11 cellular contexts compared by ENCODE assay signal in genomic region chr17:17698869-17699351, GRCh38. TPM values are rescaled to one million over a fixed set of nuclear protein-coding genes. Genes with fewer than 3 reads are reported as not detected.
DNase-seq lines count a peak whose midpoint lies in the region; ATAC-seq and TF ChIP-seq lines count a peak whose summit lies in the region.
"Had no signal": no experiment of that assay in that cellular context is flagged by ENCODE, and none has a peak within 500 bp of the region (broad histone marks: within the 10 kb centered on the region; RNA-seq: fewer than 3 reads in every experiment).

No MANE protein-coding gene starts in this region.

- H3K36me3 ChIP-seq in left ventricle myocardium inferior: no peaks in the 10 kb centered on the region
- no peaks in the 10 kb centered on the region for H3K36me3 ChIP-seq in upper lobe of left lung

- TF ChIP-seq POLR2A in upper lobe of left lung (IDR thresholded peaks at IDR 0.05): no peak

- TF ChIP-seq CTCF in left ventricle myocardium inferior (IDR thresholded peaks at IDR 0.05; ENCODE audit: borderline replicate concordance) (no peak), upper lobe of left lung (IDR thresholded peaks at IDR 0.05) (no peak)

- intact Hi-C loops in left ventricle myocardium inferior (cut with micrococcal nuclease) (loop anchor here (10.0 kb wide), 1 partner anchor 86 kb away; no protein-coding TSS in a partner anchor), Right ventricle myocardium superior (cut with DNase I) (no loop called here)

- ATAC-seq in Right ventricle myocardium superior (ENCODE audit: poor library complexity) (no peak), upper lobe of left lung (ENCODE audit: low FRiP score in 2 of 2) (peak in 1 of 2 donors; percentile 24), HG03108 (IDR thresholded peaks at IDR 0.05; ENCODE audit: unreplicated experiment) (no peak)

- WGBS in upper lobe of left lung, 2 donors: 50 to 66% methylated on average over 7 to 8 of the region's 8 CpGs

- no peak for TF ChIP-seq EP300 in upper lobe of left lung (IDR thresholded peaks at IDR 0.05)

- H3K9me3 ChIP-seq in left ventricle myocardium inferior (replicated peaks) (no peaks in the 10 kb centered on the region), upper lobe of left lung (no peaks in the 10 kb centered on the region)

- H3K4me1 ChIP-seq in left ventricle myocardium inferior: peaks cover 97% of the 10 kb centered on the region
- peaks cover 56 to 75% (median 62%) of the 10 kb centered on the region in 4 donors for H3K4me1 ChIP-seq in upper lobe of left lung

- DNase-seq in left ventricle myocardium inferior: no peak
- no peak for DNase-seq in Right ventricle myocardium superior
- peak; percentile 74 for DNase-seq in astrocyte of the hippocampus (ENCODE audit: low read depth, low spot score)
- peak; percentile 44 for DNase-seq in mucosa of gallbladder (ENCODE audit: low spot score)
- no peak for DNase-seq in upper lobe of left lung
- no peak for DNase-seq in COLO668 (lab: John Stamatoyannopoulos, UW; ENCODE audit: unreplicated experiment)
- DNase-seq in activated CD8-positive, alpha-beta memory T cell treated with anti-CD3 and anti-CD28 coated beads, Interleukin-2, amount 50 U/mL, for 4 hours: no peak
- DNase-seq: activated gamma-delta T cell treated with Interleukin-2 at 50 U/mL for 16 hours, AML-193, NCI-H1105 treated with DMSO at 0.1 percent for 48 hours had no signal

- H3K4me3 ChIP-seq in left ventricle myocardium inferior: no peak overlapping the region
- no peak overlapping the region for H3K4me3 ChIP-seq in upper lobe of left lung

- H3K27me3 ChIP-seq in left ventricle myocardium inferior (ENCODE audit: low read depth) (no peaks in the 10 kb centered on the region), upper lobe of left lung (no peaks in the 10 kb centered on the region)

- H3K27ac ChIP-seq in left ventricle myocardium inferior (replicated peaks) (peak overlapping the region; percentile 96), upper lobe of left lung (peak overlapping the region in 3 of 4 donors; percentile 3 to 97 (median 65))

RNA-seq across cellular contexts. Expression of gene RAI1, which starts 17.7 kb away (rescaled TPM):
- 22.5 TPM for total RNA-seq in left ventricle myocardium inferior
- total RNA-seq in Right ventricle myocardium superior: 28.3 TPM
- 60.3 TPM for total RNA-seq in mucosa of gallbladder
- total RNA-seq in upper lobe of left lung: 10 to 100 TPM; 33.8 to 76.6 (median 41.2) TPM

Comparison
In these comparisons a context has a peak if more than half of its experiments do, and no peak if none do; other contexts are left out.
1. DNase-seq: peak in astrocyte of the hippocampus (single experiment) and mucosa of gallbladder (single experiment); none in left ventricle myocardium inferior (single experiment), Right ventricle myocardium superior (single experiment), upper lobe of left lung (0 of 2), COLO668 (single experiment) and activated CD8-positive, alpha-beta memory T cell treated with anti-CD3 and anti-CD28 coated beads, Interleukin-2, amount 50 U/mL, for 4 hours (single experiment).